In the genomic region with DNA sequence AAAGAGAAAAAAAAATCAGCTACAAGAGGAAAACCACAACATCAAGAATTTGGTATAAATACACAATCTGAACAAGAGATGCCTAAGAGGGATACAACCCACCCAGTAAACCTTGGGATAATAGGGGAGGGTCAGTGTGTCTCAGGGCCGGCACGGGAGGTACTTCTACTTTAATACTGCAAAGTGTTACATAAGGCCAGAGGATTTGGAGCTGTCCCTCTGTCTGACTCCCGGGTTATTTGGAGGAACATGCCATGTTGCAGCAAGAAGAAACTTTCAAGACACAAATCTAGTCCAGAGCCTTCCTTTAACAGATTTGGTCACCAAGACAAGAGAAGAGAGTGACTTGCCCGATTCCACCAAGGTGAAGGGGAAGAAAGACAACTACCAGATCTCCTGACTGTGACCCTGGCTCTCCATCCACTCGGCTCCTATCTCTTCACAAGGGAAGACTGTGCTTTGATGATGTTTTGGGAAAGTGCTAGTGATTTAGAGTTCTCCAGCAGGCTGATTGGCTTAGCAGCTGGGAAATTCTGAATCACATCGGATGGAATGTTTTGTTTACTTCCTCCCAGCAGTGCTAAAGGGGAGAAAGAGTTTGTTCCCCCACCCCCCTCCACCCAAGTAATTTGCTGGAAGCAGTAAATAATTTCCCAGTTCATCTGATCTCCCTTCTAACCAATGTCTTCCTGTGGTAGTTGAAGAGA, we compare ENCODE assay signal across 10 cellular contexts. TPM values are rescaled to one million over a fixed set of nuclear protein-coding genes. Genes with fewer than 3 reads are reported as not detected.
A peak's percentile ranks its signal among the peaks of the same experiment; 100 is the strongest.
DNase-seq lines count a peak whose midpoint lies in the region; ATAC-seq, FAIRE-seq and TF ChIP-seq lines count a peak whose summit lies in the region.
"Had no signal": no experiment of that assay in that cellular context is flagged by ENCODE, and none has a peak within 500 bp of the region (broad histone marks: within the 10 kb centered on the region; RNA-seq: fewer than 3 reads in every experiment).

No MANE protein-coding gene starts in this region.

- H3K4me1 Mint-ChIP-seq in chondrocyte (ENCODE audit: low read depth): peaks cover 42% of the 10 kb centered on the region

- intact Hi-C loops in kidney (cut with DNase I): no loop called here

- peak overlapping the region; percentile 76 to 84 for H3K27ac ChIP-seq in kidney (ENCODE audit: low read depth in 2 of 2, low read length in 2 of 2)
- H3K27ac ChIP-seq in subcutaneous abdominal adipose tissue (ENCODE audit: low read depth, low read length): peak overlapping the region; percentile 14
- H3K27ac ChIP-seq: SK-N-MC had no signal

- no peak for ATAC-seq in activated CD4-positive, CD25-positive, alpha-beta regulatory T cell treated with anti-CD3 and anti-CD28 coated beads, Interleukin-2, amount 50 U/mL, for 24 hours

- H3K4me3 ChIP-seq in kidney (ENCODE audit: low read length in 2 of 2) (peak overlapping the region in 1 of 2 donors; percentile 22), subcutaneous abdominal adipose tissue (ENCODE audit: low read depth in 1 of 5, low read length in 5 of 5) (peak overlapping the region in 4 of 5 donors; percentile 5 to 40 (median 24))
- H3K4me3 ChIP-seq: SK-N-MC had no signal

- H3K27me3 ChIP-seq in subcutaneous abdominal adipose tissue (ENCODE audit: control insufficient read depth in 5 of 5, insufficient read depth in 4 of 5, low read length in 5 of 5): no peaks in the 10 kb centered on the region

- no peaks in the 10 kb centered on the region for H3K27me3 Mint-ChIP-seq in chondrocyte (ENCODE audit: low read depth)

- H3K27ac Mint-ChIP-seq in chondrocyte (ENCODE audit: unreplicated experiment): peak overlapping the region; percentile 93

- TF ChIP-seq CTCF in chondrocyte (IDR thresholded peaks at IDR 0.05): no peak
- no peak for TF ChIP-seq CTCF in kidney (IDR thresholded peaks at IDR 0.05; ENCODE audit: borderline replicate concordance, extremely low read depth, insufficient read depth)

- H3K4me1 ChIP-seq in kidney (ENCODE audit: control insufficient read depth in 1 of 2, insufficient read depth in 1 of 2, low read depth in 1 of 2, low read length in 2 of 2) (peaks cover 0 to 2% of the 10 kb centered on the region in 2 donors), subcutaneous abdominal adipose tissue (ENCODE audit: control insufficient read depth in 5 of 5, insufficient read depth in 5 of 5, low read length in 5 of 5) (peaks cover 0 to 23% (median 14%) of the 10 kb centered on the region in 5 donors)

- H3K9ac ChIP-seq in kidney (ENCODE audit: low read length in 2 of 2) (peak overlapping the region in 1 of 2 donors; percentile 48), subcutaneous abdominal adipose tissue (ENCODE audit: low read length in 5 of 5) (no peak overlapping the region)

- DNase-seq in HS-27A (ENCODE audit: low read depth) (peak; percentile 91), chondrocyte (ENCODE audit: low spot score) (no peak), kidney (no peak), anterior cingulate cortex (lab: John Stamatoyannopoulos, UW) (no peak), NOMO-1 (lab: John Stamatoyannopoulos, UW; ENCODE audit: unreplicated experiment in 2 of 2) (no peak), ureter (ENCODE audit: low spot score) (no peak)
- DNase-seq: activated effector memory CD4-positive, alpha-beta T cell treated with anti-CD3 and anti-CD28 coated beads, Interleukin-2, amount 50 U/mL, for 16 hours had no signal

- peak overlapping the region; percentile 4 for H3K4me3 Mint-ChIP-seq in chondrocyte (ENCODE audit: unreplicated experiment)

- FAIRE-seq in kidney (lab: Jason Lieb, UNC): no peak

- H3K9me3 ChIP-seq in kidney (ENCODE audit: control insufficient read depth in 1 of 2, low read length in 2 of 2) (peaks cover 0 to 2% of the 10 kb centered on the region in 2 donors), subcutaneous abdominal adipose tissue (ENCODE audit: control insufficient read depth in 5 of 5, low read length in 5 of 5) (no peaks in the 10 kb centered on the region)

- peaks cover 13% of the 10 kb centered on the region for H3K9me3 Mint-ChIP-seq in chondrocyte (ENCODE audit: low read depth)

- H3K36me3 Mint-ChIP-seq in chondrocyte (ENCODE audit: low read depth): peaks cover 9% of the 10 kb centered on the region

- H3K36me3 ChIP-seq in kidney (ENCODE audit: control insufficient read depth in 1 of 2, insufficient read depth in 2 of 2, low read length in 2 of 2) (no peaks in the 10 kb centered on the region), subcutaneous abdominal adipose tissue (ENCODE audit: control insufficient read depth in 5 of 5, insufficient read depth in 5 of 5, low read length in 5 of 5) (no peaks in the 10 kb centered on the region)

RNA-seq across cellular contexts. Expression of gene SGIP1, which starts 29.3 kb away (rescaled TPM):
- total RNA-seq in chondrocyte: 29.3 to 47.9 TPM (median 31.8 TPM) in 3 replicates
- 11.2 TPM for total RNA-seq in kidney
- 8.3 TPM for polyA plus RNA-seq in kidney (ENCODE audit: insufficient read depth, low read depth, low replicate concordance)
- 15.8 TPM for total RNA-seq in ureter
